In the genomic region with DNA sequence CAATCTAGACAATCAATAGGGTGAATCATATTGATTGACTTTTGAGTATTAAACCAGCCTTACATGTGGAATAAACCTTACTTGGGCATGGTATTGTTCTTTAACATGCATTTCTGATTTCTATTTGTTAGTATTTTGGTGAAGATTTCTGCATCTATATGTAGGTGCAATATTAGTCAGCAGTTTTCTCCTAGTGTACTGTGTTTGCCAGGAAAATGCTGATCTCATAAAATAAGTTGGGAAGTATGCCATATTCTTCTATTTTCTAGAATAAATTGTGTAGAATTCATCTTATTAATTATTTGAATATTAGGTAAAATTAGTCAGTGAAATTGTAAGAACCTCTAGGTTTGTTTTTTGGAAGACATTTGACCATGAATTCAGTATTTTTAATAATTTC, we compare ENCODE assay signal across 26 cellular contexts.
"Had no signal": no experiment of that assay in that cellular context is flagged by ENCODE, and none has a peak within 500 bp of the region (broad histone marks: within the 10 kb centered on the region; RNA-seq: fewer than 3 reads in every experiment).

No MANE protein-coding gene starts in this region.

- H3K27ac ChIP-seq: brain microvascular endothelial cell, coronary artery, dorsolateral prefrontal cortex, VCaP had no signal

- H3K27me3 ChIP-seq: brain microvascular endothelial cell had no signal

- ATAC-seq: activated naive CD4-positive, alpha-beta T cell treated with anti-CD3 and anti-CD28 coated beads, Interleukin-2, amount 50 U/mL, for 72 hours; activated T-cell treated with anti-CD3 and anti-CD28 coated beads, Interleukin-2, amount 50 U/mL, for 72 hours had no signal

- DNase-seq: activated CD4-positive, alpha-beta memory T cell treated with anti-CD3 and anti-CD28 coated beads, Interleukin-2, amount 10 ng/mL, durations not matched to agents 7 days and 5 days; activated CD4-positive, alpha-beta T cell treated with anti-CD3 and anti-CD28 coated beads for 1 hour; activated CD4-positive, alpha-beta T cell treated with anti-CD3 and anti-CD28 coated beads for 4 hours; activated CD4-positive, alpha-beta T cell treated with anti-CD3 and anti-CD28 coated beads, Interleukin-2, amount 10 ng/mL, durations not matched to agents 7 days and 5 days; activated CD4-positive, alpha-beta T cell treated with anti-CD3 and anti-CD28 coated beads, Interleukin-2, amount 50 U/mL, for 4 hours; activated CD8-positive, alpha-beta memory T cell treated with anti-CD3 and anti-CD28 coated beads, Interleukin-2, amount 50 U/mL, for 48 hours; activated gamma-delta T cell; activated naive CD4-positive, alpha-beta T cell; activated naive CD4-positive, alpha-beta T cell treated with anti-CD3 and anti-CD28 coated beads, Interleukin-2, amount 10 ng/mL, durations not matched to agents 7 days and 5 days; activated naive CD8-positive, alpha-beta T cell treated with anti-CD3 and anti-CD28 coated beads, Interleukin-2, amount 10 ng/mL, durations not matched to agents 7 days and 5 days; activated T-cell treated with anti-CD3 and anti-CD28 coated beads for 4 hours; activated T-cell treated with anti-CD3 and anti-CD28 coated beads, Interleukin-2, amount 50 U/mL, for 24 hours; activated T-cell treated with anti-CD3 and anti-CD28 coated beads, Interleukin-2, amount 50 U/mL, for 72 hours; brain microvascular endothelial cell; dorsolateral prefrontal cortex; effector memory CD4-positive, alpha-beta T cell; endodermal cell; head of caudate nucleus; T-helper 2 cell had no signal

- FAIRE-seq: astrocyte, bronchial epithelial cell, frontal cortex, TTC549 had no signal

- H3K4me3 ChIP-seq: coronary artery, dorsolateral prefrontal cortex had no signal

- H3K36me3 ChIP-seq: brain microvascular endothelial cell had no signal
